Comparison of ENCODE assay signal across 8 cellular contexts in genomic region chr16:89565506-89566372, GRCh38. TPM values are rescaled to one million over a fixed set of nuclear protein-coding genes. Genes with fewer than 3 reads are reported as not detected.
A peak's percentile ranks its signal among the peaks of the same experiment; 100 is the strongest.
DNase-seq lines count a peak whose midpoint lies in the region; ATAC-seq, FAIRE-seq and TF ChIP-seq lines count a peak whose summit lies in the region.

No MANE protein-coding gene starts in this region.

- H3K4me3 Mint-ChIP-seq in CD8-positive, alpha-beta memory T cell = peak overlapping the region; percentile 48 to 77 (median 70)
- peak overlapping the region; percentile 69 for H3K4me3 Mint-ChIP-seq in astrocyte (ENCODE audit: unreplicated experiment)

- H3K36me3 Mint-ChIP-seq in CD8-positive, alpha-beta memory T cell = peaks cover 14 to 43% (median 17%) of the 10 kb centered on the region in 3 donors
- H3K36me3 Mint-ChIP-seq in astrocyte (ENCODE audit: low read depth, unreplicated experiment) = peaks cover 23% of the 10 kb centered on the region

- peaks cover 39% of the 10 kb centered on the region for H3K36me3 ChIP-seq in CD8-positive, alpha-beta memory T cell (ENCODE audit: insufficient read depth, low read length)
- H3K36me3 ChIP-seq in astrocyte (ENCODE audit: insufficient read depth, low read length) = peaks cover 29% of the 10 kb centered on the region
- peaks cover 33% of the 10 kb centered on the region for H3K36me3 ChIP-seq in iPS-18a (ENCODE audit: control insufficient read depth, low read depth, low read length)

- H3K4me3 ChIP-seq in CD8-positive, alpha-beta memory T cell (ENCODE audit: low read length) = peak overlapping the region; percentile 41
- H3K4me3 ChIP-seq in astrocyte (ENCODE audit: insufficient read depth, low read depth, low read length) (no peak overlapping the region), iPS-18a (ENCODE audit: low read length) (peak overlapping the region; percentile 55)

- no peak overlapping the region for H3K27ac ChIP-seq in CD8-positive, alpha-beta memory T cell (ENCODE audit: low read depth, low read length)
- H3K27ac ChIP-seq in astrocyte (ENCODE audit: low read depth, low read length) = no peak overlapping the region
- H3K27ac ChIP-seq in iPS-18a (ENCODE audit: low read length) = peak overlapping the region; percentile 34

- no peak for FAIRE-seq in astrocyte (lab: Jason Lieb, UNC)

- peak; percentile 29 for TF ChIP-seq CTCF in astrocyte (IDR thresholded peaks at IDR 0.05; ENCODE audit: insufficient read depth, low read depth, low read length)

- peak overlapping the region; percentile 11 for H3K9ac ChIP-seq in astrocyte (ENCODE audit: low read length)
- H3K9ac ChIP-seq in iPS-18a (ENCODE audit: low read length) = peak overlapping the region; percentile 53

- CTCF ChIA-PET in CD8-positive, alpha-beta memory T cell (lab: Charles Lee) = interaction anchor here (0.7 to 1.3 kb wide), 2 partner anchors 11 to 76 kb away, joined by 3 to 4 read pairs; no protein-coding TSS in a partner anchor

- no peaks in the 10 kb centered on the region for H3K9me3 ChIP-seq in CD8-positive, alpha-beta memory T cell (ENCODE audit: low read length)
- H3K9me3 ChIP-seq in astrocyte (ENCODE audit: insufficient read depth, low read depth, low read length) (no peaks in the 10 kb centered on the region), iPS-18a (ENCODE audit: control insufficient read depth, low read depth, low read length) (no peaks in the 10 kb centered on the region)

- no peaks in the 10 kb centered on the region for H3K27me3 ChIP-seq in CD8-positive, alpha-beta memory T cell (ENCODE audit: insufficient read depth, low read length, poor library complexity, severe bottlenecking)
- no peaks in the 10 kb centered on the region for H3K27me3 ChIP-seq in astrocyte (ENCODE audit: insufficient read depth, low read length)
- no peaks in the 10 kb centered on the region for H3K27me3 ChIP-seq in iPS-18a (ENCODE audit: control insufficient read depth, insufficient read depth, low read length)

- H4K20me1 ChIP-seq in astrocyte (ENCODE audit: insufficient read depth, low read length) = peaks cover 68% of the 10 kb centered on the region

- H3K9me3 Mint-ChIP-seq in CD8-positive, alpha-beta memory T cell = no peaks in the 10 kb centered on the region
- H3K9me3 Mint-ChIP-seq in astrocyte (ENCODE audit: unreplicated experiment) = peaks cover 1% of the 10 kb centered on the region

- no peaks in the 10 kb centered on the region for H3K27me3 Mint-ChIP-seq in CD8-positive, alpha-beta memory T cell
- H3K27me3 Mint-ChIP-seq in astrocyte (ENCODE audit: low read depth, unreplicated experiment) = peaks cover 2% of the 10 kb centered on the region

- H3K4me1 Mint-ChIP-seq in CD8-positive, alpha-beta memory T cell = peaks cover 44 to 55% (median 52%) of the 10 kb centered on the region in 3 donors
- H3K4me1 Mint-ChIP-seq in astrocyte (ENCODE audit: low read depth, unreplicated experiment) = peaks cover 36% of the 10 kb centered on the region

- peak overlapping the region; percentile 33 to 100 (median 64) for H3K27ac Mint-ChIP-seq in CD8-positive, alpha-beta memory T cell
- no peak overlapping the region for H3K27ac Mint-ChIP-seq in astrocyte (ENCODE audit: unreplicated experiment)

- POLR2A ChIA-PET in CD8-positive, alpha-beta memory T cell (lab: Charles Lee) = interaction anchor here (0.6 kb wide), 1 partner anchor 41 kb away, joined by 3 read pairs; no protein-coding TSS in a partner anchor

- ATAC-seq in HG03457 (IDR thresholded peaks at IDR 0.05; ENCODE audit: unreplicated experiment) = no peak

- peak overlapping the region; percentile 97 for H3K4me2 ChIP-seq in astrocyte (ENCODE audit: low read length)

- DNase-seq in CD8-positive, alpha-beta memory T cell = peak; percentile 29 to 62 (median 41)
- peak; percentile 67 for DNase-seq in HPDE6-E6E7 (ENCODE audit: extremely low spot score)
- peak; percentile 69 for DNase-seq in SK-N-DZ (ENCODE audit: low spot score)
- DNase-seq in astrocyte (ENCODE audit: low read depth) = peak; percentile 32
- DNase-seq in stimulated activated CD4-positive, alpha-beta T cell treated with anti-CD3 and anti-CD28 coated beads, Interleukin-1b, Interleukin-23, amount 100 ng/mL, for 24 hours (ENCODE audit: low read depth in 4 of 4, low spot score in 1 of 4) = peak in 3 of 4 experiments; percentile 41 to 67 (median 44)
- DNase-seq in occipital lobe (lab: John Stamatoyannopoulos, UW) = no peak

- peaks cover 50% of the 10 kb centered on the region for H3K4me1 ChIP-seq in CD8-positive, alpha-beta memory T cell (ENCODE audit: insufficient read depth, low read length)
- H3K4me1 ChIP-seq in astrocyte (ENCODE audit: insufficient read depth, low read length) (peaks cover 44% of the 10 kb centered on the region), iPS-18a (ENCODE audit: control insufficient read depth, low read depth, low read length) (peaks cover 17% of the 10 kb centered on the region)

- peaks cover 35% of the 10 kb centered on the region for H3K79me2 ChIP-seq in astrocyte (ENCODE audit: insufficient read depth, low read length)

- H2AFZ ChIP-seq in astrocyte (ENCODE audit: low read depth, low read length) = no peak overlapping the region

RNA-seq across cellular contexts. Expression of gene RPL13, which starts 5.3 kb away (rescaled TPM):
- 1,000 to 10,000 TPM; 2,710 to 2,878 TPM for total RNA-seq in CD8-positive, alpha-beta memory T cell
- polyA plus RNA-seq in CD8-positive, alpha-beta memory T cell = 5,211 TPM
- polyA plus RNA-seq in SK-N-DZ (2014; cell fraction: cytosol; rRNA removed) = 15,157 and 26,083 TPM in 2 replicates
- 6,437 and 7,526 TPM in 2 replicates for polyA plus RNA-seq in SK-N-DZ (2014; cell fraction: nucleus; rRNA removed)
- total RNA-seq in astrocyte (1,200 and 1,239 TPM in 2 replicates), occipital lobe (2,357 TPM)

RNA-seq across cellular contexts. Expression of gene CPNE7, which starts 9.8 kb away (rescaled TPM):
- 1 to 10 TPM; 3.2 to 6.1 TPM for total RNA-seq in CD8-positive, alpha-beta memory T cell
- 12.9 TPM for polyA plus RNA-seq in CD8-positive, alpha-beta memory T cell
- polyA plus RNA-seq in SK-N-DZ (2014; cell fraction: cytosol; rRNA removed) = 2.0 and 3.6 TPM in 2 replicates
- 1.8 and 5.8 TPM in 2 replicates for polyA plus RNA-seq in SK-N-DZ (2014; cell fraction: nucleus; rRNA removed)
- total RNA-seq in astrocyte = 6.7 and 7.5 TPM in 2 replicates
- 14.8 TPM for total RNA-seq in occipital lobe

RNA-seq across cellular contexts. Expression of gene DPEP1, which starts 47.7 kb away (rescaled TPM):
- not detected for total RNA-seq in CD8-positive, alpha-beta memory T cell
- not detected for polyA plus RNA-seq in CD8-positive, alpha-beta memory T cell
- 0.59 and 1.1 TPM in 2 replicates for polyA plus RNA-seq in SK-N-DZ (2014; cell fraction: cytosol; rRNA removed)
- polyA plus RNA-seq in SK-N-DZ (2014; cell fraction: nucleus; rRNA removed) = 6.4 and 6.8 TPM in 2 replicates
- total RNA-seq in astrocyte (0.11 and 0.22 TPM in 2 replicates), occipital lobe (3.9 TPM)

RNA-seq across cellular contexts. Expression of gene SPG7, which starts 57.5 kb away (rescaled TPM):
- total RNA-seq in CD8-positive, alpha-beta memory T cell = 10 to 100 TPM; 77.4 to 79.5 TPM
- polyA plus RNA-seq in CD8-positive, alpha-beta memory T cell = 48.2 TPM
- polyA plus RNA-seq in SK-N-DZ (2014; cell fraction: cytosol; rRNA removed) = 297 and 335 TPM in 2 replicates
- 713 and 807 TPM in 2 replicates for polyA plus RNA-seq in SK-N-DZ (2014; cell fraction: nucleus; rRNA removed)
- 86.5 and 96.1 TPM in 2 replicates for total RNA-seq in astrocyte
- total RNA-seq in occipital lobe = 78.1 TPM
